Comparison of ENCODE assay signal across 18 cellular contexts in genomic region chr7:50399635-50400034, GRCh38. TPM values are rescaled to one million over a fixed set of nuclear protein-coding genes. Genes with fewer than 3 reads are reported as not detected.
DNase-seq lines count a peak whose midpoint lies in the region; ATAC-seq, FAIRE-seq and TF ChIP-seq lines count a peak whose summit lies in the region.
"Had no signal": no experiment of that assay in that cellular context is flagged by ENCODE, and none has a peak within 500 bp of the region (broad histone marks: within the 10 kb centered on the region; RNA-seq: fewer than 3 reads in every experiment).

No MANE protein-coding gene starts in this region.

- H3K27ac ChIP-seq in H1 (ENCODE audit: low read depth, low read length): no peak overlapping the region
- H3K27ac ChIP-seq: C4-2B, PC-9 had no signal

- no peaks in the 10 kb centered on the region for H3K27me3 ChIP-seq in H1 (replicated peaks in 1 of 4; ENCODE audit: control insufficient read depth in 3 of 4, extremely low read depth in 1 of 4, insufficient read depth in 3 of 4, low read length in 3 of 4)

- H3K23me2 ChIP-seq in H1 (ENCODE audit: low read depth, low read length): no peaks in the 10 kb centered on the region

- FAIRE-seq in H1 (lab: Jason Lieb, UNC) (no peak), urothelium cell line (lab: Jason Lieb, UNC) (peak; percentile 91)
- FAIRE-seq: D721Med, HepG2 had no signal

- no peaks in the 10 kb centered on the region for H3K79me1 ChIP-seq in H1 (ENCODE audit: low read depth, low read length)

- intact Hi-C loops in activated B cell treated with CpG ODN at 0.5 μM for 24 hours (cut with micrococcal nuclease): loop anchor here (1.0 kb wide), 1 partner anchor 9 kb away; no protein-coding TSS in a partner anchor

- no peak overlapping the region for H2BK15ac ChIP-seq in H1 (ENCODE audit: low read length)

- TF ChIP-seq RAD21 in H1 (IDR thresholded peaks at IDR 0.05 in 1 of 2, conservative IDR thresholded peaks at IDR 0.05 in 1 of 2; ENCODE audit: low read depth in 2 of 2, low read length in 2 of 2): no peak

- H4K91ac ChIP-seq in H1 (replicated peaks; ENCODE audit: insufficient read length, low read length): no peak overlapping the region

- DNase-seq in activated CD8-positive, alpha-beta memory T cell treated with anti-CD3 and anti-CD28 coated beads, Interleukin-2, amount 10 ng/mL, durations not matched to agents 7 days and 5 days: no peak
- no peak for DNase-seq in activated CD8-positive, alpha-beta memory T cell treated with anti-CD3 and anti-CD28 coated beads, Interleukin-2, amount 50 U/mL, for 4 hours
- DNase-seq in activated B cell treated with CpG ODN at 0.5 μM for 24 hours (no peak), H1 (ENCODE audit: low read depth in 1 of 2, low spot score in 2 of 2) (no peak), urothelium cell line (ENCODE audit: low spot score) (no peak), AG08395 (ENCODE audit: low spot score) (no peak)
- no peak for DNase-seq in stimulated activated CD4-positive, alpha-beta T cell treated with anti-CD3 and anti-CD28 coated beads, Interleukin-4, amount 100 ng/mL, for 4 hours
- DNase-seq: DMS79 treated with DMSO at 0.1 percent for 48 hours, H7, HFFc6, KG1, NCI-H1105 treated with DMSO at 0.1 percent for 48 hours, NCI-H187, NCI-H2107, PC-9 had no signal

- peak overlapping the region; percentile 65 for H4K8ac ChIP-seq in H1 (ENCODE audit: extremely low read depth, insufficient read depth, low read length)

- no peak overlapping the region for H3K4me3 ChIP-seq in H1 (ENCODE audit: extremely low read depth in 1 of 4, insufficient read depth in 2 of 4, low read depth in 3 of 4, low read length in 4 of 4)
- H3K4me3 ChIP-seq: PC-9 had no signal

- no peaks in the 10 kb centered on the region for H4K20me1 ChIP-seq in H1 (replicated peaks in 1 of 2; ENCODE audit: control insufficient read depth in 1 of 2, insufficient read depth in 2 of 2, low read length in 2 of 2)

- no peak overlapping the region for H3K56ac ChIP-seq in H1 (replicated peaks; ENCODE audit: insufficient read length, low read depth, low read length)

- H3K9me3 Mint-ChIP-seq in activated CD8-positive, alpha-beta memory T cell treated with anti-CD3 and anti-CD28 coated beads, Interleukin-2, amount 10 ng/mL, durations not matched to agents 7 days and 5 days (ENCODE audit: low read depth): no peaks in the 10 kb centered on the region
- H3K9me3 Mint-ChIP-seq in activated B cell treated with CpG ODN at 0.5 μM for 24 hours: no peaks in the 10 kb centered on the region
- H3K9me3 Mint-ChIP-seq: HFFc6 had no signal

- no peak overlapping the region for H3K23ac ChIP-seq in H1 (ENCODE audit: insufficient read length)

- H3K14ac ChIP-seq in H1 (ENCODE audit: insufficient read length): no peak overlapping the region

- POLR2A ChIA-PET in activated B cell treated with CpG ODN at 0.5 μM for 24 hours (lab: Charles Lee) (interaction anchor here (3.5 kb wide), 1 partner anchor 12 kb away, joined by 18 read pairs; no protein-coding TSS in a partner anchor), H1 (lab: Charles Lee; ENCODE audit: partially characterized antibody) (no interaction called here)

- no peaks in the 10 kb centered on the region for H3K36me3 ChIP-seq in H1 (ENCODE audit: control insufficient read depth in 2 of 4, insufficient read depth in 4 of 4, low read length in 3 of 4)

- H3K27ac Mint-ChIP-seq in activated CD8-positive, alpha-beta memory T cell treated with anti-CD3 and anti-CD28 coated beads, Interleukin-2, amount 10 ng/mL, durations not matched to agents 7 days and 5 days: peak overlapping the region; percentile 49
- H3K27ac Mint-ChIP-seq in activated B cell treated with CpG ODN at 0.5 μM for 24 hours: peak overlapping the region; percentile 74
- H3K27ac Mint-ChIP-seq: HFFc6 had no signal

- TF ChIP-seq CTCF in activated B cell treated with CpG ODN at 0.5 μM for 24 hours (IDR thresholded peaks at IDR 0.05) (no peak), H1 (IDR thresholded peaks at IDR 0.05; ENCODE audit: control extremely low read depth in 1 of 3, insufficient read depth in 1 of 3, low read depth in 1 of 3, low read length in 3 of 3) (no peak)

- no peak overlapping the region for H3K18ac ChIP-seq in H1 (ENCODE audit: extremely low read depth, low read length)

- no peak overlapping the region for H4K5ac ChIP-seq in H1 (ENCODE audit: insufficient read length, low read depth, low read length)

- no peak for ATAC-seq in activated CD8-positive, alpha-beta memory T cell treated with anti-CD3 and anti-CD28 coated beads, Interleukin-2, amount 10 ng/mL, durations not matched to agents 7 days and 5 days
- ATAC-seq in activated B cell treated with CpG ODN at 0.5 μM for 24 hours (ENCODE audit: low read depth): no peak
- ATAC-seq: HepG2 had no signal

- no peak overlapping the region for H2AK5ac ChIP-seq in H1 (ENCODE audit: low read depth, low read length)

- H3K9me3 ChIP-seq in H1 (ENCODE audit: insufficient read depth in 2 of 2, low read depth in 1 of 2, low read length in 1 of 2): no peaks in the 10 kb centered on the region

- TF ChIP-seq EP300 in H1 (IDR thresholded peaks at IDR 0.05; ENCODE audit: borderline replicate concordance in 1 of 2, low read depth in 2 of 2, low read length in 2 of 2): no peak

- H3K4me2 ChIP-seq in H1 (ENCODE audit: insufficient read depth in 1 of 2, low read depth in 2 of 2, low read length in 2 of 2): no peak overlapping the region
- H3K4me2 ChIP-seq: PC-9 had no signal

- no peak overlapping the region for H2BK5ac ChIP-seq in H1 (ENCODE audit: low read depth, low read length)

- no peaks in the 10 kb centered on the region for H3K27me3 Mint-ChIP-seq in activated CD8-positive, alpha-beta memory T cell treated with anti-CD3 and anti-CD28 coated beads, Interleukin-2, amount 10 ng/mL, durations not matched to agents 7 days and 5 days
- no peaks in the 10 kb centered on the region for H3K27me3 Mint-ChIP-seq in activated B cell treated with CpG ODN at 0.5 μM for 24 hours

- no peak overlapping the region for H2BK12ac ChIP-seq in H1 (ENCODE audit: low read depth, low read length)

- H2BK120ac ChIP-seq in H1 (replicated peaks; ENCODE audit: low read depth, low read length): no peak overlapping the region

- H3K4me1 Mint-ChIP-seq in activated CD8-positive, alpha-beta memory T cell treated with anti-CD3 and anti-CD28 coated beads, Interleukin-2, amount 10 ng/mL, durations not matched to agents 7 days and 5 days: peaks cover 63% of the 10 kb centered on the region
- H3K4me1 Mint-ChIP-seq in activated B cell treated with CpG ODN at 0.5 μM for 24 hours: peaks cover 79% of the 10 kb centered on the region

- no peak overlapping the region for H3K4me3 Mint-ChIP-seq in activated CD8-positive, alpha-beta memory T cell treated with anti-CD3 and anti-CD28 coated beads, Interleukin-2, amount 10 ng/mL, durations not matched to agents 7 days and 5 days
- no peak overlapping the region for H3K4me3 Mint-ChIP-seq in activated B cell treated with CpG ODN at 0.5 μM for 24 hours
- H3K4me3 Mint-ChIP-seq: HFFc6 had no signal

- no peaks in the 10 kb centered on the region for H3K4me1 ChIP-seq in H1 (replicated peaks in 1 of 4; ENCODE audit: control insufficient read depth in 3 of 4, insufficient read depth in 4 of 4, low read length in 3 of 4)

- no peak overlapping the region for H2BK20ac ChIP-seq in H1 (ENCODE audit: low read length)

- no peak overlapping the region for H2AFZ ChIP-seq in H1 (ENCODE audit: low read length)
- H2AFZ ChIP-seq: PC-9 had no signal

- CTCF ChIA-PET in activated CD8-positive, alpha-beta memory T cell treated with anti-CD3 and anti-CD28 coated beads, Interleukin-2, amount 10 ng/mL, durations not matched to agents 7 days and 5 days (lab: Charles Lee): interaction anchor here (2.0 kb wide), 1 partner anchor 18 kb away, joined by 7 read pairs; no protein-coding TSS in a partner anchor
- CTCF ChIA-PET in activated B cell treated with CpG ODN at 0.5 μM for 24 hours (lab: Charles Lee): no interaction called here
- CTCF ChIA-PET in H1 (lab: Charles Lee; ENCODE audit: partially characterized antibody): interaction anchor here (1.4 kb wide), 1 partner anchor 17 kb away, joined by 4 read pairs; no protein-coding TSS in a partner anchor

- H3K4ac ChIP-seq in H1 (replicated peaks; ENCODE audit: insufficient read length, low read depth, low read length): no peak overlapping the region

- no peak for TF ChIP-seq POLR2A in H1 (IDR thresholded peaks at IDR 0.05; ENCODE audit: control extremely low read depth in 1 of 2, low read depth in 2 of 2, low read length in 2 of 2)

- H3K9ac ChIP-seq in H1 (replicated peaks in 1 of 4; ENCODE audit: extremely low read depth in 1 of 4, low read depth in 3 of 4, low read length in 3 of 4): no peak overlapping the region

- H3K79me2 ChIP-seq in H1 (ENCODE audit: control insufficient read depth in 1 of 2, insufficient read depth in 2 of 2, low read length in 2 of 2): no peaks in the 10 kb centered on the region

- 96% methylated on average over 18 of the region's 21 CpGs; no CpG with 5 or more reads in 1 of the 2 experiments for WGBS in H1 (ENCODE audit: extremely low coverage in 1 of 2, insufficient coverage in 1 of 2, insufficient read length in 1 of 2, insufficient replicate concordance in 2 of 2, low coverage in 1 of 2, low lambda C conversion rate in 2 of 2, missing lambda C conversion rate in 1 of 2), 2 experiments

- peaks cover 80% of the 10 kb centered on the region for H3K36me3 Mint-ChIP-seq in activated CD8-positive, alpha-beta memory T cell treated with anti-CD3 and anti-CD28 coated beads, Interleukin-2, amount 10 ng/mL, durations not matched to agents 7 days and 5 days
- peaks cover 83% of the 10 kb centered on the region for H3K36me3 Mint-ChIP-seq in activated B cell treated with CpG ODN at 0.5 μM for 24 hours (ENCODE audit: low read depth)

TF ChIP-seq in H1, 55 proteins besides CTCF, POLR2A, EP300 and RAD21:
- TF ChIP-seq EGR1 (IDR thresholded peaks at IDR 0.05; ENCODE audit: borderline replicate concordance, low read depth, low read length) (no peak), ZNF274 (IDR thresholded peaks at IDR 0.05; ENCODE audit: borderline replicate concordance, extremely low read depth, low read length) (no peak), CTBP2 (IDR thresholded peaks at IDR 0.05; ENCODE audit: borderline replicate concordance, insufficient read depth, insufficient read length, low read length) (no peak), BACH1 (IDR thresholded peaks at IDR 0.05; ENCODE audit: low read length) (no peak)

RNA-seq across cellular contexts. Expression of gene FIGNL1, which starts 50.5 kb away (rescaled TPM):
- 10 to 100 TPM; 40.6 to 48.7 TPM for total RNA-seq in activated CD8-positive, alpha-beta memory T cell treated with anti-CD3 and anti-CD28 coated beads, Interleukin-2, amount 10 ng/mL, durations not matched to agents 7 days and 5 days
- total RNA-seq in activated B cell treated with CpG ODN at 0.5 μM for 24 hours: 13.2 and 15.4 TPM in 2 replicates
- total RNA-seq in H1 (2021; fragmentation: NEBNext Ultra II Directional; extraction: Animal tissue kit (Norgen Biotek cat#: 25700)): 9.9 and 11.8 TPM in 2 replicates
- polyA plus RNA-seq in H1 (2011; rRNA removed): 3.4 and 6.5 TPM in 2 replicates
- polyA plus RNA-seq in H1 (2011; cell fraction: cytosol; rRNA removed): 6.7 TPM
- 5.1 TPM for polyA plus RNA-seq in H1 (2011; cell fraction: nucleus; rRNA removed)
- 5.3 to 12.8 TPM (median 8.8 TPM) in 4 replicates for polyA plus RNA-seq in H1 (2012, experiment 1 of 2)
- polyA plus RNA-seq in H1 (2012, experiment 2 of 2): 0.60 TPM
- polyA plus RNA-seq in H1 (2013, experiment 1 of 2): 6.0 TPM
- 5.0 TPM for polyA plus RNA-seq in H1 (2013, experiment 2 of 2)
- 12.0 and 26.3 TPM in 2 replicates for polyA minus RNA-seq in H1 (2011; rRNA and poly(A)+ RNA removed)
- polyA minus RNA-seq in H1 (2011; cell fraction: cytosol; rRNA and poly(A)+ RNA removed): 10.3 TPM
- polyA minus RNA-seq in H1 (2011; cell fraction: nucleus; rRNA and poly(A)+ RNA removed): 6.9 TPM
